1 cellular context compared by ENCODE assay signal in the genomic region with DNA sequence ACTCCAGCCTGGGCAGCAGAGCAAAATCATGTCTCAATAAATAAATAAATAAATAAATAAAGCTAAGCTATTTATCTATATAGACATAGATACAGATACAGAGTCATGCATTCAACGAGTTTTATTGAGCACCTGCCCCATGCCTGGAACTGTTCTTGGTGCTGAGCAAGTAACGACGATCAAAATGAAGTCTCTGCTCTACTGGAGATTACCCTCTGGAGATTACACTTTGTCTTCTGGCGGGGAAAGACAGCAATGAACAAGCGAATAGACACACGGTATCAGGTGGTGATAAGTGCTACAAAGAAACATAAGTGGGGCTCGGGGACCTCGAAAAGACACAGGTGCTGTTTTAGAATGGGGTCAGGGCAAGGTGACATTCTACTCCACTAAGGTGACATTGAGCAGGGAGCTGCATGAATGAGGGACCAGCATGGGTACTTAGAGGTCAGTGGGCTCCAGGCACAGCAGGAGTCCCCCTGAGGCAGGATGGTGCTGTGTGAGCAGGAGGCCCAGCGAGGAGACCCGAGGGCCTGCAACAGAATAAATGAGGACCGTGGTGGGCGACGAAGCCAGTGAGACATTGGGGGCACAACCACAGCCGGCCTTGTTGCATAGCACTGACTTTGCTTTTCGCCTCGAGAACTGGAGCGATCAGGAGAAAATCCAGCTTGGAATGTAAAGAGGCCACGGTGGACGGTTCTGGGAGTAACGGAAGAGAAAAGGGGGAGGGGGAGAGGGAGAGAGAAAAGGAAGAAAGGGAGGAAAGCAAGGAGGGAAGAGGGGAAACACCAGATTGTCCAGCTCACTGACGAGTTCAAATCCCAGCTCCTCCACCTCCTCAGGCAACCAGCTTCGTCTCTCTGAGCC.
TF ChIP-seq lines count a peak whose summit lies in the region.

No MANE protein-coding gene starts in this region.

TF ChIP-seq in HepG2, 621 proteins besides CTCF, POLR2A, EP300 and RAD21:
- TF ChIP-seq, protein P1, sequence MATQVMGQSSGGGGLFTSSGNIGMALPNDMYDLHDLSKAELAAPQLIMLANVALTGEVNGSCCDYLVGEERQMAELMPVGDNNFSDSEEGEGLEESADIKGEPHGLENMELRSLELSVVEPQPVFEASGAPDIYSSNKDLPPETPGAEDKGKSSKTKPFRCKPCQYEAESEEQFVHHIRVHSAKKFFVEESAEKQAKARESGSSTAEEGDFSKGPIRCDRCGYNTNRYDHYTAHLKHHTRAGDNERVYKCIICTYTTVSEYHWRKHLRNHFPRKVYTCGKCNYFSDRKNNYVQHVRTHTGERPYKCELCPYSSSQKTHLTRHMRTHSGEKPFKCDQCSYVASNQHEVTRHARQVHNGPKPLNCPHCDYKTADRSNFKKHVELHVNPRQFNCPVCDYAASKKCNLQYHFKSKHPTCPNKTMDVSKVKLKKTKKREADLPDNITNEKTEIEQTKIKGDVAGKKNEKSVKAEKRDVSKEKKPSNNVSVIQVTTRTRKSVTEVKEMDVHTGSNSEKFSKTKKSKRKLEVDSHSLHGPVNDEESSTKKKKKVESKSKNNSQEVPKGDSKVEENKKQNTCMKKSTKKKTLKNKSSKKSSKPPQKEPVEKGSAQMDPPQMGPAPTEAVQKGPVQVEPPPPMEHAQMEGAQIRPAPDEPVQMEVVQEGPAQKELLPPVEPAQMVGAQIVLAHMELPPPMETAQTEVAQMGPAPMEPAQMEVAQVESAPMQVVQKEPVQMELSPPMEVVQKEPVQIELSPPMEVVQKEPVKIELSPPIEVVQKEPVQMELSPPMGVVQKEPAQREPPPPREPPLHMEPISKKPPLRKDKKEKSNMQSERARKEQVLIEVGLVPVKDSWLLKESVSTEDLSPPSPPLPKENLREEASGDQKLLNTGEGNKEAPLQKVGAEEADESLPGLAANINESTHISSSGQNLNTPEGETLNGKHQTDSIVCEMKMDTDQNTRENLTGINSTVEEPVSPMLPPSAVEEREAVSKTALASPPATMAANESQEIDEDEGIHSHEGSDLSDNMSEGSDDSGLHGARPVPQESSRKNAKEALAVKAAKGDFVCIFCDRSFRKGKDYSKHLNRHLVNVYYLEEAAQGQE (IDR thresholded peaks at IDR 0.05; ENCODE audit: borderline replicate concordance in 1 of 2, low read depth in 1 of 2, low read length in 2 of 2), result peak in 1 of 2 experiments; percentile 35; a peak in 1 of 4 replicates
- TF ChIP-seq ZNF329 (CRISPR knock-in tag; IDR thresholded peaks at IDR 0.05; ENCODE audit: low read depth), result no peak
